26 cellular contexts compared by ENCODE assay signal in genomic region chr7:92131093-92131492, GRCh38. TPM values are rescaled to one million over a fixed set of nuclear protein-coding genes. Genes with fewer than 3 reads are reported as not detected.
DNase-seq lines count a peak whose midpoint lies in the region; ATAC-seq, FAIRE-seq and TF ChIP-seq lines count a peak whose summit lies in the region.
"Had no signal": no experiment of that assay in that cellular context is flagged by ENCODE, and none has a peak within 500 bp of the region (broad histone marks: within the 10 kb centered on the region; RNA-seq: fewer than 3 reads in every experiment).

No MANE protein-coding gene starts in this region.

- TF ChIP-seq RAD21 in HepG2 (CRISPR knock-in tag; IDR thresholded peaks at IDR 0.05), result no peak

- H3K27ac ChIP-seq in HepG2 (ENCODE audit: extremely low read length, insufficient read depth, low read length) (no peak overlapping the region), right lobe of liver (no peak overlapping the region), brain microvascular endothelial cell (no peak overlapping the region), right cardiac atrium (ENCODE audit: low read length) (no peak overlapping the region), WERI-Rb-1 (no peak overlapping the region)
- H3K27ac ChIP-seq: pancreas, PC-9, right atrium auricular region, upper lobe of left lung had no signal

- H3K79me2 ChIP-seq in HepG2 (ENCODE audit: insufficient read depth, low read length), result peaks cover 82% of the 10 kb centered on the region

- POLR2A ChIA-PET in HepG2 (lab: Yijun Ruan, JAX) (no interaction called here), WTC11 (lab: Charles Lee) (no interaction called here)

- no peak for FAIRE-seq in HepG2 (lab: Jason Lieb, UNC)
- FAIRE-seq: islet of Langerhans, pancreas had no signal

- H3K4me2 ChIP-seq in HepG2 (ENCODE audit: low read depth, low read length), result peak overlapping the region; percentile 98

- H3K4me3 ChIP-seq in HepG2 (replicated peaks in 1 of 3; ENCODE audit: insufficient read depth in 1 of 3, low read depth in 2 of 3, low read length in 3 of 3), result peak overlapping the region in 2 of 3 experiments; percentile 95 to 100; a peak in 2 of 6 replicates
- H3K4me3 ChIP-seq in right lobe of liver, result no peak overlapping the region
- H3K4me3 ChIP-seq in brain microvascular endothelial cell (ENCODE audit: low read depth, low read length), result no peak overlapping the region
- H3K4me3 ChIP-seq in right cardiac atrium (ENCODE audit: low read length), result no peak overlapping the region
- no peak overlapping the region for H3K4me3 ChIP-seq in WERI-Rb-1 (ENCODE audit: low read depth, low read length)
- H3K4me3 ChIP-seq: lung, pancreas, right atrium auricular region had no signal

- no peak for TF ChIP-seq CTCF in HepG2 (CRISPR knock-in tag; IDR thresholded peaks at IDR 0.05)
- no peak for TF ChIP-seq CTCF in right lobe of liver (IDR thresholded peaks at IDR 0.05)
- TF ChIP-seq CTCF in WTC11 (IDR thresholded peaks at IDR 0.05), result no peak
- TF ChIP-seq CTCF in brain microvascular endothelial cell (IDR thresholded peaks at IDR 0.05; ENCODE audit: low read depth, low read length, missing control alignments), result no peak
- no peak for TF ChIP-seq CTCF in WERI-Rb-1 (IDR thresholded peaks at IDR 0.05; ENCODE audit: low read depth, low read length)

- no TSS peak for BruUV-seq in HepG2 (replicated peaks; lab: Mats Ljungman, UMichigan)

- no peaks in the 10 kb centered on the region; a peak in 1 of 5 replicates for H3K27me3 ChIP-seq in HepG2 (ENCODE audit: control insufficient read depth in 1 of 2, insufficient read depth in 2 of 2, low read length in 2 of 2)
- H3K27me3 ChIP-seq in right lobe of liver, result no peaks in the 10 kb centered on the region
- no peaks in the 10 kb centered on the region for H3K27me3 ChIP-seq in brain microvascular endothelial cell (replicated peaks)
- H3K27me3 ChIP-seq in right cardiac atrium (ENCODE audit: control insufficient read depth, insufficient read depth), result no peaks in the 10 kb centered on the region
- no peaks in the 10 kb centered on the region for H3K27me3 ChIP-seq in WERI-Rb-1 (ENCODE audit: insufficient read depth, low read depth, severe bottlenecking)
- H3K27me3 ChIP-seq: pancreas, right atrium auricular region, upper lobe of left lung had no signal

- H3K9me3 Mint-ChIP-seq in WTC11 (no peaks in the 10 kb centered on the region), memory B cell (no peaks in the 10 kb centered on the region)
- H3K9me3 Mint-ChIP-seq in activated T-helper 17 cell treated with anti-CD3 and anti-CD28 coated beads, Interleukin-2, amount 50 U/mL, for 72 hours, result no peaks in the 10 kb centered on the region
- H3K9me3 Mint-ChIP-seq: activated naive CD4-positive, alpha-beta T cell treated with anti-CD3 and anti-CD28 coated beads, Interleukin-2, amount 50 U/mL, for 72 hours had no signal

- H3K27me3 Mint-ChIP-seq in WTC11 (ENCODE audit: low read depth), result no peaks in the 10 kb centered on the region
- H3K27me3 Mint-ChIP-seq in memory B cell, result no peaks in the 10 kb centered on the region
- H3K27me3 Mint-ChIP-seq in activated T-helper 17 cell treated with anti-CD3 and anti-CD28 coated beads, Interleukin-2, amount 50 U/mL, for 72 hours, result no peaks in the 10 kb centered on the region

- TF ChIP-seq EP300 in HepG2 (IDR thresholded peaks at IDR 0.05; ENCODE audit: low read depth in 2 of 2, low read length in 2 of 2) (no peak), HepG2 (CRISPR knock-in tag; IDR thresholded peaks at IDR 0.05; ENCODE audit: borderline replicate concordance) (no peak)

- H3K9me3 ChIP-seq in HepG2 (ENCODE audit: low read length) (no peaks in the 10 kb centered on the region), right lobe of liver (no peaks in the 10 kb centered on the region), right cardiac atrium (ENCODE audit: control insufficient read depth, low read length) (no peaks in the 10 kb centered on the region), WERI-Rb-1 (ENCODE audit: severe bottlenecking) (no peaks in the 10 kb centered on the region)
- H3K9me3 ChIP-seq: pancreas, right atrium auricular region, upper lobe of left lung had no signal

- H3K4me3 Mint-ChIP-seq in WTC11 (no peak overlapping the region), memory B cell (peak overlapping the region; percentile 18)
- no peak overlapping the region for H3K4me3 Mint-ChIP-seq in activated T-helper 17 cell treated with anti-CD3 and anti-CD28 coated beads, Interleukin-2, amount 50 U/mL, for 72 hours
- H3K4me3 Mint-ChIP-seq: activated CD8-positive, alpha-beta memory T cell treated with anti-CD3 and anti-CD28 coated beads, Interleukin-2, amount 10 ng/mL, durations not matched to agents 7 days and 5 days had no signal

- 94% methylated on average over 5 of the region's 5 CpGs for WGBS in HepG2 (ENCODE audit: low lambda C conversion rate)
- 68% methylated on average over 5 of the region's 5 CpGs for WGBS in right lobe of liver (ENCODE audit: insufficient coverage, low coverage, low lambda C conversion rate, missing lambda C conversion rate)
- WGBS in right cardiac atrium, result 88% methylated on average over 5 of the region's 5 CpGs

- intact Hi-C loops in HepG2 (cut with micrococcal nuclease; ENCODE audit: unreplicated experiment) (loop anchor here (5.0 kb wide), 2 partner anchors 249 to 316 kb away; partner anchors contain the start of genes GATAD1 and MTERF1), right lobe of liver (cut with DNase I) (no loop called here), right cardiac atrium (cut with DNase I) (no loop called here)

- no peak overlapping the region for H3K9ac ChIP-seq in HepG2 (ENCODE audit: insufficient read depth, low read depth, low read length)

- in situ Hi-C loops in HepG2 (cut with HindIII; ENCODE audit: extremely low pct_ligation_motif_present, low pct_unique_long_range_greater_than_20kb) (no loop called here), brain microvascular endothelial cell (cut with HindIII; ENCODE audit: low pct_ligation_motif_present, low sequenced_read_pairs) (no loop called here)

- H3K36me3 ChIP-seq in HepG2 (replicated peaks in 1 of 2; ENCODE audit: control insufficient read depth in 1 of 2, insufficient read depth in 2 of 2, low read length in 2 of 2), result peaks cover 8 to 52% of the 10 kb centered on the region in 2 experiments
- peaks cover 0 to 42% (median 4%) of the 10 kb centered on the region in 4 donors for H3K36me3 ChIP-seq in right lobe of liver
- peaks cover 23% of the 10 kb centered on the region for H3K36me3 ChIP-seq in brain microvascular endothelial cell (replicated peaks)
- H3K36me3 ChIP-seq in WERI-Rb-1, result peaks cover 54% of the 10 kb centered on the region

- no peak overlapping the region for H2AFZ ChIP-seq in HepG2 (ENCODE audit: low read length)
- H2AFZ ChIP-seq: PC-9 had no signal

- DNase-seq in HepG2 (ENCODE audit: low spot score), result no peak
- DNase-seq in right lobe of liver, result no peak
- DNase-seq in WTC11 (ENCODE audit: low spot score), result no peak
- DNase-seq in memory B cell (ENCODE audit: low spot score in 2 of 2), result no peak
- DNase-seq in brain microvascular endothelial cell, result no peak
- DNase-seq in right cardiac atrium, result no peak
- DNase-seq in WERI-Rb-1, result no peak
- DNase-seq: activated CD4-positive, alpha-beta T cell treated with anti-CD3 and anti-CD28 coated beads for 48 hours; activated CD8-positive, alpha-beta memory T cell treated with anti-CD3 and anti-CD28 coated beads, Interleukin-2, amount 10 ng/mL, durations not matched to agents 7 days and 5 days; foreskin melanocyte; hippocampal formation; KBM-7; MV-4-11; NCI-H1694; NCI-H526 treated with DMSO at 0.1 percent for 48 hours; pancreas; PC-9; SHP77; upper lobe of left lung had no signal

- peaks cover 52% of the 10 kb centered on the region for H4K20me1 ChIP-seq in HepG2 (ENCODE audit: insufficient read depth, low read length)

- H3K4me1 Mint-ChIP-seq in WTC11 (peaks cover 20% of the 10 kb centered on the region), memory B cell (peaks cover 26% of the 10 kb centered on the region)
- H3K4me1 Mint-ChIP-seq in activated T-helper 17 cell treated with anti-CD3 and anti-CD28 coated beads, Interleukin-2, amount 50 U/mL, for 72 hours, result peaks cover 15% of the 10 kb centered on the region

- no peak for TF ChIP-seq POLR2A in HepG2 (IDR thresholded peaks at IDR 0.05; ENCODE audit: insufficient read depth in 1 of 2, low read depth in 2 of 2, low read length in 2 of 2)
- no peak for TF ChIP-seq POLR2A in right lobe of liver (IDR thresholded peaks at IDR 0.05)

- CTCF ChIA-PET in HepG2 (lab: Yijun Ruan, JAX; ENCODE audit: low intra/inter-chr PET ratio, low total read pairs) (no interaction called here), WTC11 (lab: Charles Lee) (interaction anchor here (1.7 kb wide), 1 partner anchor 316 kb away, joined by 5 read pairs; the partner anchor contains the start of gene GATAD1)

- ATAC-seq in HepG2, result no peak
- no peak for ATAC-seq in right lobe of liver
- no peak for ATAC-seq in WTC11
- no peak for ATAC-seq in memory B cell (ENCODE audit: low read depth)
- no peak for ATAC-seq in activated T-helper 17 cell treated with anti-CD3 and anti-CD28 coated beads, Interleukin-2, amount 50 U/mL, for 72 hours (replicated peaks)
- no peak for ATAC-seq in right cardiac atrium
- ATAC-seq: activated CD8-positive, alpha-beta memory T cell treated with anti-CD3 and anti-CD28 coated beads, Interleukin-2, amount 10 ng/mL, durations not matched to agents 7 days and 5 days; activated naive CD4-positive, alpha-beta T cell treated with anti-CD3 and anti-CD28 coated beads, Interleukin-2, amount 50 U/mL, for 72 hours; pancreas had no signal

- peaks cover 48% of the 10 kb centered on the region for H3K36me3 Mint-ChIP-seq in WTC11
- H3K36me3 Mint-ChIP-seq in memory B cell, result peaks cover 20% of the 10 kb centered on the region
- H3K36me3 Mint-ChIP-seq in activated T-helper 17 cell treated with anti-CD3 and anti-CD28 coated beads, Interleukin-2, amount 50 U/mL, for 72 hours (ENCODE audit: low read depth), result peaks cover 73% of the 10 kb centered on the region

- H3K27ac Mint-ChIP-seq in WTC11 (peak overlapping the region; percentile 13; the same call in 1 of the 2 replicates), memory B cell (peak overlapping the region; percentile 10)
- no peak overlapping the region for H3K27ac Mint-ChIP-seq in activated T-helper 17 cell treated with anti-CD3 and anti-CD28 coated beads, Interleukin-2, amount 50 U/mL, for 72 hours
- H3K27ac Mint-ChIP-seq: activated CD8-positive, alpha-beta memory T cell treated with anti-CD3 and anti-CD28 coated beads, Interleukin-2, amount 10 ng/mL, durations not matched to agents 7 days and 5 days; activated naive CD4-positive, alpha-beta T cell treated with anti-CD3 and anti-CD28 coated beads, Interleukin-2, amount 50 U/mL, for 72 hours had no signal

- H3K4me1 ChIP-seq in HepG2 (ENCODE audit: insufficient read depth, low read length), result peaks cover 36% of the 10 kb centered on the region
- peaks cover 0 to 14% (median 0%) of the 10 kb centered on the region in 4 donors for H3K4me1 ChIP-seq in right lobe of liver
- H3K4me1 ChIP-seq in right cardiac atrium (ENCODE audit: control insufficient read depth, insufficient read depth, low read length), result no peaks in the 10 kb centered on the region

RNA-seq across cellular contexts. Expression of gene CYP51A1, which starts 3.2 kb away (rescaled TPM):
- 194 and 260 TPM in 2 replicates for total RNA-seq in HepG2 (2016; rRNA removed; fragmentation: Illumina TruSeq; extraction: Trizol)
- total RNA-seq in HepG2 (2016; cell fraction: cytosol; rRNA removed; fragmentation: Illumina TruSeq; extraction: Trizol; ENCODE audit: low read depth), result 48.9 and 55.6 TPM in 2 replicates
- 204 and 264 TPM in 2 replicates for total RNA-seq in HepG2 (2016; cell fraction: insoluble cytoplasmic fraction; rRNA removed; fragmentation: Illumina TruSeq; extraction: Trizol)
- 86.8 and 98.1 TPM in 2 replicates for total RNA-seq in HepG2 (2016; cell fraction: membrane; rRNA removed; fragmentation: Illumina TruSeq; extraction: Trizol)
- 194 and 215 TPM in 2 replicates for total RNA-seq in HepG2 (2016; cell fraction: nucleus; rRNA removed; fragmentation: Illumina TruSeq; extraction: Trizol)
- 15.4 and 21.9 TPM in 2 replicates for polyA plus RNA-seq in HepG2 (2011; rRNA removed)
- 10.3 and 23.0 TPM in 2 replicates for polyA plus RNA-seq in HepG2 (2011; cell fraction: cytosol; rRNA removed)
- 4.8 and 9.7 TPM in 2 replicates for polyA plus RNA-seq in HepG2 (2011; cell fraction: nucleus; rRNA removed)
- 126 and 140 TPM in 2 replicates for polyA plus RNA-seq in HepG2 (2012)
- polyA plus RNA-seq in HepG2 (2016; cell fraction: cytosol; fragmentation: Illumina TruSeq; extraction: Trizol; ENCODE audit: low read depth), result 10.5 and 11.8 TPM in 2 replicates
- 87.6 and 99.1 TPM in 2 replicates for polyA plus RNA-seq in HepG2 (2016; cell fraction: insoluble cytoplasmic fraction; fragmentation: Illumina TruSeq; extraction: Trizol; ENCODE audit: low read depth)
- polyA plus RNA-seq in HepG2 (2016; cell fraction: membrane; fragmentation: Illumina TruSeq; extraction: Trizol; ENCODE audit: low read depth), result 25.9 and 27.7 TPM in 2 replicates
- polyA plus RNA-seq in HepG2 (2016; cell fraction: nucleus; fragmentation: Illumina TruSeq; extraction: Trizol; ENCODE audit: insufficient read depth, low read depth), result 133 and 149 TPM in 2 replicates
- polyA minus RNA-seq in HepG2 (2011; rRNA and poly(A)+ RNA removed; ENCODE audit: low replicate concordance), result 18.6 and 28.9 TPM in 2 replicates
- 39.5 and 63.8 TPM in 2 replicates for polyA minus RNA-seq in HepG2 (2011; cell fraction: cytosol; rRNA and poly(A)+ RNA removed)
- 15.2 and 24.9 TPM in 2 replicates for polyA minus RNA-seq in HepG2 (2011; cell fraction: nucleus; rRNA and poly(A)+ RNA removed)
- 100 to 1,000 TPM in 2 of 6 experiments, 10 to 100 TPM in 4; 35.9 to 144 (median 85.3) TPM for total RNA-seq in right lobe of liver
- 81.4 to 85.1 TPM (median 84.1 TPM) in 3 replicates for total RNA-seq in WTC11 (2021)
- 10 to 100 TPM; 40.3 to 51.5 TPM for total RNA-seq in activated T-helper 17 cell treated with anti-CD3 and anti-CD28 coated beads, Interleukin-2, amount 50 U/mL, for 72 hours
- total RNA-seq in right cardiac atrium, result 10 to 100 TPM; 29.0 to 65.9 (median 35.3) TPM
- polyA plus RNA-seq in right cardiac atrium, result 17.6 TPM

RNA-seq across cellular contexts. Expression of gene LRRD1, which starts 47.8 kb away (rescaled TPM):
- total RNA-seq in HepG2 (2016; rRNA removed; fragmentation: Illumina TruSeq; extraction: Trizol) (not detected in 2 replicates), right lobe of liver (not detected), WTC11 (2021) (not detected in 3 replicates), right cardiac atrium (under 1 TPM in 3 of 4 donors, not detected in 1; 0.17 to 0.57 (median 0.25) TPM)
- total RNA-seq in HepG2 (2016; cell fraction: cytosol; rRNA removed; fragmentation: Illumina TruSeq; extraction: Trizol; ENCODE audit: low read depth), result not detected in 2 replicates
- total RNA-seq in HepG2 (2016; cell fraction: insoluble cytoplasmic fraction; rRNA removed; fragmentation: Illumina TruSeq; extraction: Trizol), result 0.04 TPM in 1 of 2 replicates, not detected in the other
- total RNA-seq in HepG2 (2016; cell fraction: membrane; rRNA removed; fragmentation: Illumina TruSeq; extraction: Trizol), result not detected in 2 replicates
- total RNA-seq in HepG2 (2016; cell fraction: nucleus; rRNA removed; fragmentation: Illumina TruSeq; extraction: Trizol), result not detected in 2 replicates
- polyA plus RNA-seq in HepG2 (2011; rRNA removed) (0.03 TPM in 1 of 2 replicates, not detected in the other), right cardiac atrium (not detected)
- not detected in 2 replicates for polyA plus RNA-seq in HepG2 (2011; cell fraction: cytosol; rRNA removed)
- polyA plus RNA-seq in HepG2 (2011; cell fraction: nucleus; rRNA removed), result 0.13 TPM in 1 of 2 replicates, not detected in the other
- polyA plus RNA-seq in HepG2 (2012), result not detected in 2 replicates
- not detected in 2 replicates for polyA plus RNA-seq in HepG2 (2016; cell fraction: cytosol; fragmentation: Illumina TruSeq; extraction: Trizol; ENCODE audit: low read depth)
- polyA plus RNA-seq in HepG2 (2016; cell fraction: insoluble cytoplasmic fraction; fragmentation: Illumina TruSeq; extraction: Trizol; ENCODE audit: low read depth), result not detected in 2 replicates
- not detected in 2 replicates for polyA plus RNA-seq in HepG2 (2016; cell fraction: membrane; fragmentation: Illumina TruSeq; extraction: Trizol; ENCODE audit: low read depth)
- not detected in 2 replicates for polyA plus RNA-seq in HepG2 (2016; cell fraction: nucleus; fragmentation: Illumina TruSeq; extraction: Trizol; ENCODE audit: insufficient read depth, low read depth)
- polyA minus RNA-seq in HepG2 (2011; rRNA and poly(A)+ RNA removed; ENCODE audit: low replicate concordance), result 0.26 TPM in 1 of 2 replicates, not detected in the other
- not detected in 2 replicates for polyA minus RNA-seq in HepG2 (2011; cell fraction: cytosol; rRNA and poly(A)+ RNA removed)
- polyA minus RNA-seq in HepG2 (2011; cell fraction: nucleus; rRNA and poly(A)+ RNA removed), result 0.13 and 0.25 TPM in 2 replicates
- under 1 TPM in 1 of 2 donors, not detected in 1; 0.19 TPM for total RNA-seq in activated T-helper 17 cell treated with anti-CD3 and anti-CD28 coated beads, Interleukin-2, amount 50 U/mL, for 72 hours
- total RNA-seq: A673; activated CD8-positive, alpha-beta memory T cell treated with anti-CD3 and anti-CD28 coated beads, Interleukin-2, amount 10 ng/mL, durations not matched to agents 7 days and 5 days; activated naive CD4-positive, alpha-beta T cell treated with anti-CD3 and anti-CD28 coated beads, Interleukin-2, amount 50 U/mL, for 72 hours; pancreas; PC-9 had no signal
- polyA plus RNA-seq: BJ had no signal

Comparison
In these comparisons a context has a peak if more than half of its experiments do, and no peak if none do; other contexts are left out.
1. H3K4me3 ChIP-seq: peak in HepG2 (2 of 3); none in right lobe of liver (0 of 3), brain microvascular endothelial cell (single experiment), right cardiac atrium (single experiment) and WERI-Rb-1 (single experiment).